Comparison of ENCODE assay signal across 14 cellular contexts in the genomic region with DNA sequence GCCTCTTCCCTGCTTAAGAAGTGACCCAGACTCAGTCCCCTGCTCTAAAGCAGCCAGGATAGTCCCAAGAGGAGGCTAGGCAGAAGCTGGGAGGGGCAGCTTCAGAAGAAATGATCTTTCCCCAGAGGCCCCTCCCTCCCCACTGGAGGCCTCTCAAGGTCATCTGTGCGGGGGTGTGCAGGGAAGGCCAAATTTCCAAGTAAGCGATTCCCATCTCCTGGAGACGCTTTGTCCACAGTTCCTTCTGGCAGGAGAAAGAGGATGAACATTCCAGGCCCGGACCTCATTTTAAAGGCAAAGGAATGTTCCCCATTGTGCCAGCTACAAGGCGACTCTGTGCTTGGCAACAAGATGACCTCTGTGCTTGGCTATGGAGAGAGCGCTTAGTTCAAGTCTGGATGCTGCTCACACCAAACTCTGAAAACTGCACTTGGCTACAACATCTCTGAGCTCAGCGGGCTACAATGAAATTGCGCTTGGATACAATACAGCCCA. TPM values are rescaled to one million over a fixed set of nuclear protein-coding genes. Genes with fewer than 3 reads are reported as not detected.
DNase-seq lines count a peak whose midpoint lies in the region; ATAC-seq and TF ChIP-seq lines count a peak whose summit lies in the region.
"Had no signal": no experiment of that assay in that cellular context is flagged by ENCODE, and none has a peak within 500 bp of the region (broad histone marks: within the 10 kb centered on the region; RNA-seq: fewer than 3 reads in every experiment).

No MANE protein-coding gene starts in this region.

- H3K4me3 ChIP-seq in rectal smooth muscle tissue (ENCODE audit: low read length): no peak overlapping the region
- H3K4me3 ChIP-seq: BLaER1 had no signal

- H3K27me3 ChIP-seq in rectal smooth muscle tissue (ENCODE audit: control insufficient read depth, insufficient read depth, low read length): no peaks in the 10 kb centered on the region
- H3K27me3 ChIP-seq: BLaER1 had no signal

- no peak overlapping the region for H3K9ac ChIP-seq in rectal smooth muscle tissue (ENCODE audit: low read length)
- H3K9ac ChIP-seq: BLaER1 had no signal

- DNase-seq in GM03348 (ENCODE audit: low spot score) (peak; percentile 68), chondrocyte (ENCODE audit: low spot score) (no peak), hepatic stellate cell (ENCODE audit: low spot score) (peak; percentile 35), GM19238 (ENCODE audit: insufficient read length, low spot score) (no peak)
- no peak for DNase-seq in activated CD4-positive, CD25-positive, alpha-beta regulatory T cell treated with anti-CD3 and anti-CD28 coated beads, Interleukin-2, amount 50 U/mL, for 72 hours
- DNase-seq: central memory CD4-positive, alpha-beta T cell; glutamatergic neuron; GOT3; stimulated activated naive CD8-positive, alpha-beta T cell treated with anti-CD3 and anti-CD28 coated beads, Interleukin-15, Interleukin-2, amounts not matched to agents 100 U/mL and 50 U/mL, for 24 hours had no signal

- no peak overlapping the region for H3K4me3 Mint-ChIP-seq in chondrocyte (ENCODE audit: unreplicated experiment)
- H3K4me3 Mint-ChIP-seq: IgD-negative memory B cell had no signal

- H3K27ac ChIP-seq in rectal smooth muscle tissue (ENCODE audit: low read depth, low read length): peak overlapping the region; percentile 21
- H3K27ac ChIP-seq: BLaER1 had no signal

- ATAC-seq in GM19324 (IDR thresholded peaks at IDR 0.05; ENCODE audit: low FRiP score, unreplicated experiment): no peak
- no peak for ATAC-seq in HG03354 (IDR thresholded peaks at IDR 0.05; ENCODE audit: poor library complexity, severe bottlenecking, unreplicated experiment)
- ATAC-seq: stimulated activated naive CD8-positive, alpha-beta T cell treated with anti-CD3 and anti-CD28 coated beads, Interleukin-15, Interleukin-2, amounts not matched to agents 100 U/mL and 50 U/mL, for 24 hours had no signal

- no peaks in the 10 kb centered on the region for H3K27me3 Mint-ChIP-seq in chondrocyte (ENCODE audit: low read depth)

- peaks cover 3% of the 10 kb centered on the region for H3K4me1 ChIP-seq in rectal smooth muscle tissue (ENCODE audit: control insufficient read depth, insufficient read depth, low read length)

- peaks cover 22% of the 10 kb centered on the region for H3K36me3 Mint-ChIP-seq in chondrocyte (ENCODE audit: low read depth)
- H3K36me3 Mint-ChIP-seq: IgD-negative memory B cell had no signal

- no peak for TF ChIP-seq CTCF in chondrocyte (IDR thresholded peaks at IDR 0.05)

- no peaks in the 10 kb centered on the region for H3K36me3 ChIP-seq in rectal smooth muscle tissue (ENCODE audit: control insufficient read depth, insufficient read depth, low read length)
- H3K36me3 ChIP-seq: BLaER1 had no signal

- peaks cover 17% of the 10 kb centered on the region for H3K4me1 Mint-ChIP-seq in chondrocyte (ENCODE audit: low read depth)

- no peaks in the 10 kb centered on the region for H3K9me3 Mint-ChIP-seq in chondrocyte (ENCODE audit: low read depth)

- peak overlapping the region; percentile 8 for H3K27ac Mint-ChIP-seq in chondrocyte (ENCODE audit: unreplicated experiment)
- H3K27ac Mint-ChIP-seq: IgD-negative memory B cell had no signal

RNA-seq across cellular contexts. Expression of a gene that starts 23.5 kb away (rescaled TPM):
- 24.8 to 65.9 TPM (median 63.6 TPM) in 3 replicates for total RNA-seq in chondrocyte

RNA-seq across cellular contexts. Expression of a gene that starts 26.4 kb away (rescaled TPM):
- total RNA-seq in chondrocyte: not detected in 3 replicates

RNA-seq across cellular contexts. Expression of a gene that starts 50.5 kb away (rescaled TPM):
- total RNA-seq in chondrocyte: 51.0 to 68.8 TPM (median 67.9 TPM) in 3 replicates

Comparison
In these comparisons a context has a peak if more than half of its experiments do, and no peak if none do; other contexts are left out.
1. DNase-seq: peak in GM03348 (single experiment) and hepatic stellate cell (single experiment); none in chondrocyte (single experiment), activated CD4-positive, CD25-positive, alpha-beta regulatory T cell treated with anti-CD3 and anti-CD28 coated beads, Interleukin-2, amount 50 U/mL, for 72 hours (single experiment) and GM19238 (single experiment).